In the genomic region with DNA sequence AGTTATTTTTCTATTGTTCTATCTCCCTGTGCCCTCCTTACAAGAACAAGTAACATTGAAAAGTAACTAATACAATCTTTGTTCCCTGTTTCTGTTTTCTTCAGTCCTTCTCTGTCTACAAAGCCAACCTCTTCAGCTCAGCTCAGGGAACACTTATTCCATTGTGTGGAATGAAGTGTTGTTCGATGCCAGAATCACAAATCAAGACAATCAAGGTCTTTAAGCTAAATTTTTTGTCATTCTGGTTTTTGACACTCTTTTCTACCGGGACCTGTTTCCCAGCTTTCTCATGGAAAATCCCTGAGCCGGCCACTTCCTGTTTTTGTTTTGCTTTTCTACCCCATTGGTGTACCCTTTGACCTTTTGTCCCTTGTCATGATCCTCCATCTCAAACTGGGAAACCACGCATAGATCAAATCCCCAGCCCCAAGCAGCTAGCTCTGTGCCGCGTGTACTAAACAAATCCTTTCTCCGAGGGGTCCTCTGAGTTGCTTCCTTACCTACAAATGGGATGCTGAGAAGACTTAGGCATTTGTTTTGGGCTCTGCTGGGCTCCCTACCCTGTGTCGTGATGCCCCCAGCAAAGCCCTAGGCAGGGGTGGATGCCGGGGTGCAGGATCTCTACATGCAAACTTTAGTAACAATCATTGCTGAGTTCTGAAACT, we compare ENCODE assay signal across 8 cellular contexts.
DNase-seq lines count a peak whose midpoint lies in the region; TF ChIP-seq lines count a peak whose summit lies in the region.

No MANE protein-coding gene starts in this region.

- 41% methylated on average over 9 of the region's 9 CpGs for WGBS in prostate gland

- H3K36me3 ChIP-seq in prostate gland (no peaks in the 10 kb centered on the region), A673 (ENCODE audit: insufficient read depth, low read length, poor library complexity, severe bottlenecking) (no peaks in the 10 kb centered on the region)

- DNase-seq in GM12865 (ENCODE audit: low read depth) (peak; percentile 40), globus pallidus (ENCODE audit: low spot score) (peak; percentile 50), prostate gland (ENCODE audit: low spot score) (no peak), NCI-H510A (lab: John Stamatoyannopoulos, UW) (no peak), DMS153 treated with DMSO at 0.1 percent for 48 hours (lab: John Stamatoyannopoulos, UW; ENCODE audit: unreplicated experiment) (no peak), A673 (ENCODE audit: low spot score) (no peak)
- no peak for DNase-seq in stimulated activated CD4-positive, alpha-beta T cell treated with anti-CD3 and anti-CD28 coated beads, Interleukin-4, amount 100 ng/mL, for 24 hours

- H3K27me3 ChIP-seq in prostate gland (replicated peaks; ENCODE audit: insufficient read depth) (no peaks in the 10 kb centered on the region), A673 (replicated peaks; ENCODE audit: insufficient read depth, low read depth, low read length, poor library complexity) (no peaks in the 10 kb centered on the region)

- no peak for TF ChIP-seq POLR2A in prostate gland (IDR thresholded peaks at IDR 0.05)

- BruUV-seq in A673 (replicated peaks; lab: Mats Ljungman, UMichigan), result no TSS peak

- CTCF ChIA-PET in A673 (lab: Charles Lee), result no interaction called here

- peak overlapping the region; percentile 8 for H3K4me3 ChIP-seq in GM12865 (ENCODE audit: low read depth, low read length)
- H3K4me3 ChIP-seq in prostate gland, result no peak overlapping the region
- no peak overlapping the region for H3K4me3 ChIP-seq in A673 (ENCODE audit: low read depth, low read length, poor library complexity, severe bottlenecking)

- TF ChIP-seq CTCF in GM12865 (IDR thresholded peaks at IDR 0.05; ENCODE audit: insufficient read depth, low read depth, low read length, missing control alignments), result no peak
- TF ChIP-seq CTCF in VCaP (conservative IDR thresholded peaks at IDR 0.05), result no peak
- no peak for TF ChIP-seq CTCF in prostate gland (IDR thresholded peaks at IDR 0.05)
- no peak for TF ChIP-seq CTCF in A673 (conservative IDR thresholded peaks at IDR 0.05; ENCODE audit: low read depth, low read length)

- peaks cover 8% of the 10 kb centered on the region for H3K4me1 ChIP-seq in prostate gland (replicated peaks)
- H3K4me1 ChIP-seq in A673 (ENCODE audit: insufficient read depth, low read length, poor library complexity, severe bottlenecking), result peaks cover 9% of the 10 kb centered on the region

- H3K27ac ChIP-seq in VCaP (peak overlapping the region; percentile 74), prostate gland (peak overlapping the region; percentile 72 to 79), A673 (ENCODE audit: low read depth, low read length, poor library complexity, severe bottlenecking) (no peak overlapping the region)

- POLR2A ChIA-PET in A673 (lab: Charles Lee; ENCODE audit: low non-redundant PET), result no interaction called here

- intact Hi-C loops in prostate gland (cut with DNase I), result loop anchor here (10.0 kb wide), 1 partner anchor 452 kb away; no protein-coding TSS in a partner anchor
- intact Hi-C loops in A673 (cut with micrococcal nuclease; ENCODE audit: unreplicated experiment), result no loop called here

- H3K9me3 ChIP-seq in prostate gland, result no peaks in the 10 kb centered on the region
- H3K9me3 ChIP-seq in A673 (ENCODE audit: low read depth, low read length, poor library complexity, severe bottlenecking), result no peaks in the 10 kb centered on the region

Comparison
In these comparisons a context has a peak if more than half of its experiments do, and no peak if none do; other contexts are left out.
1. DNase-seq: peak in GM12865 (single experiment) and globus pallidus (single experiment); none in prostate gland (single experiment), stimulated activated CD4-positive, alpha-beta T cell treated with anti-CD3 and anti-CD28 coated beads, Interleukin-4, amount 100 ng/mL, for 24 hours (single experiment), NCI-H510A (single experiment), DMS153 treated with DMSO at 0.1 percent for 48 hours (single experiment) and A673 (single experiment).